13 cellular contexts compared by ENCODE assay signal in genomic region chr7:77453531-77453930, GRCh38. TPM values are rescaled to one million over a fixed set of nuclear protein-coding genes. Genes with fewer than 3 reads are reported as not detected.
DNase-seq lines count a peak whose midpoint lies in the region; ATAC-seq, FAIRE-seq and TF ChIP-seq lines count a peak whose summit lies in the region.
"Had no signal": no experiment of that assay in that cellular context is flagged by ENCODE, and none has a peak within 500 bp of the region (broad histone marks: within the 10 kb centered on the region; RNA-seq: fewer than 3 reads in every experiment).

No MANE protein-coding gene starts in this region.

- H3K27me3 ChIP-seq in pancreas = no peaks in the 10 kb centered on the region

- no peak overlapping the region for H3K27ac ChIP-seq in pancreas

- H3K36me3 Mint-ChIP-seq in osteocyte (ENCODE audit: unreplicated experiment) = no peaks in the 10 kb centered on the region
- H3K36me3 Mint-ChIP-seq: activated naive CD8-positive, alpha-beta T cell treated with anti-CD3 and anti-CD28 coated beads, Interleukin-2, amount 10 ng/mL, durations not matched to agents 7 days and 5 days had no signal

- H3K36me3 ChIP-seq in pancreas = no peaks in the 10 kb centered on the region

- H3K9me3 Mint-ChIP-seq in osteocyte (ENCODE audit: unreplicated experiment) = no peaks in the 10 kb centered on the region

- no peaks in the 10 kb centered on the region for H3K4me1 ChIP-seq in pancreas

- DNase-seq in GM03348 (ENCODE audit: low spot score) (peak; percentile 50), SKM-1 treated with dmso at 0.1 percent for 144 hours (lab: John Stamatoyannopoulos, UW; ENCODE audit: unreplicated experiment) (peak; percentile 39), foreskin fibroblast (peak; percentile 76 to 85), osteocyte (ENCODE audit: extremely low spot score, unreplicated experiment) (no peak), pancreas (no peak)
- DNase-seq: activated naive CD8-positive, alpha-beta T cell treated with anti-CD3 and anti-CD28 coated beads, Interleukin-2, amount 10 ng/mL, durations not matched to agents 7 days and 5 days; COR-L47; NCI-H345; retina had no signal

- H3K27ac Mint-ChIP-seq in osteocyte (ENCODE audit: unreplicated experiment) = peak overlapping the region; percentile 83
- H3K27ac Mint-ChIP-seq: activated naive CD8-positive, alpha-beta T cell treated with anti-CD3 and anti-CD28 coated beads, Interleukin-2, amount 10 ng/mL, durations not matched to agents 7 days and 5 days had no signal

- WGBS in pancreas, 2 donors = 24 to 27% methylated on average over 2 of the region's 2 CpGs

- intact Hi-C loops in pancreas (cut with DNase I) = no loop called here

- ATAC-seq in pancreas = no peak
- no peak for ATAC-seq in GM19395 (IDR thresholded peaks at IDR 0.05; ENCODE audit: unreplicated experiment)
- no peak for ATAC-seq in HG02885 (IDR thresholded peaks at IDR 0.05; ENCODE audit: poor library complexity, unreplicated experiment)
- ATAC-seq in GM19328 (IDR thresholded peaks at IDR 0.05; ENCODE audit: unreplicated experiment) = no peak

- FAIRE-seq in pancreas (lab: Jason Lieb, UNC) = no peak
- FAIRE-seq: GM12891 had no signal

- peaks cover 38% of the 10 kb centered on the region for H3K4me1 Mint-ChIP-seq in osteocyte (ENCODE audit: unreplicated experiment)
- H3K4me1 Mint-ChIP-seq: activated naive CD8-positive, alpha-beta T cell treated with anti-CD3 and anti-CD28 coated beads, Interleukin-2, amount 10 ng/mL, durations not matched to agents 7 days and 5 days had no signal

- no peaks in the 10 kb centered on the region for H3K27me3 Mint-ChIP-seq in osteocyte (ENCODE audit: unreplicated experiment)

- H3K9me3 ChIP-seq in pancreas = no peaks in the 10 kb centered on the region

- H3K4me3 Mint-ChIP-seq in osteocyte (ENCODE audit: unreplicated experiment) = peak overlapping the region; percentile 24
- H3K4me3 Mint-ChIP-seq: activated naive CD8-positive, alpha-beta T cell treated with anti-CD3 and anti-CD28 coated beads, Interleukin-2, amount 10 ng/mL, durations not matched to agents 7 days and 5 days had no signal

- no peak for TF ChIP-seq CTCF in foreskin fibroblast (IDR thresholded peaks at IDR 0.05; ENCODE audit: low read depth, low read length)
- TF ChIP-seq CTCF in osteocyte (IDR thresholded peaks at IDR 0.05) = no peak
- no peak for TF ChIP-seq CTCF in pancreas (IDR thresholded peaks at IDR 0.05)

- no peak overlapping the region for H3K4me3 ChIP-seq in foreskin fibroblast (ENCODE audit: low read depth in 1 of 2, low read length in 2 of 2)
- H3K4me3 ChIP-seq in pancreas = no peak overlapping the region

RNA-seq across cellular contexts. Expression of gene GSAP, which starts 37.4 kb away (rescaled TPM):
- 0.83 and 0.84 TPM in 2 replicates for total RNA-seq in osteocyte
- total RNA-seq in pancreas = 10 to 100 TPM in 1 of 6 donors, 1 to 10 TPM in 5; 5.3 to 12.1 (median 7.8) TPM
- 10 to 100 TPM; 14.1 to 22.7 TPM for polyA plus RNA-seq in pancreas

Comparison
In these comparisons a context has a peak if more than half of its experiments do, and no peak if none do; other contexts are left out.
1. DNase-seq: peak in GM03348 (single experiment), SKM-1 treated with dmso at 0.1 percent for 144 hours (single experiment) and foreskin fibroblast (2 of 2); none in osteocyte (single experiment) and pancreas (0 of 6).